In the genomic region with DNA sequence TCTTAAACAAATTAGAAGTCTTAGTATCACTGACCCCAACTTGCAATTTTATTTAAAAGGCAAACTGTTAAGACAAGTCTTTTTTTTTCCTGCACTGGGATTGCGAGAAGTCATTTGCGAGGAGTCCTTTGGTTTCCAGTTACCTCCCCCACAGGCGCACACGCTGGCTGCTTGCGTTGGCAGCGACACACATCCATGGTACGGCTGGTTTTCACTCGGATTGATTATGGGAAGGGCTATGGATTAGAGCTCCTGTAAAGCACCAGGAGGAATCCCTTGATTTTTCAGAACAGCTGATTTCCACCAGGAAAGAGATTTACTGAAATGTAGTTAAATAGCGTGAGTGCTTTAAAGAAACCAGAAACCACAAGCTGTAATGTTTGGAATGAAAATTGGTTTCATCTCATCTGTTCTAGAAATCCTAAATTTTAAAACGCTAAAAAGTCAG, we compare ENCODE assay signal across 1 cellular context.
TF ChIP-seq lines count a peak whose summit lies in the region.

No MANE protein-coding gene starts in this region.

TF ChIP-seq in GM12878, 131 proteins besides CTCF, POLR2A, EP300 and RAD21:
- TF ChIP-seq, protein P1, sequence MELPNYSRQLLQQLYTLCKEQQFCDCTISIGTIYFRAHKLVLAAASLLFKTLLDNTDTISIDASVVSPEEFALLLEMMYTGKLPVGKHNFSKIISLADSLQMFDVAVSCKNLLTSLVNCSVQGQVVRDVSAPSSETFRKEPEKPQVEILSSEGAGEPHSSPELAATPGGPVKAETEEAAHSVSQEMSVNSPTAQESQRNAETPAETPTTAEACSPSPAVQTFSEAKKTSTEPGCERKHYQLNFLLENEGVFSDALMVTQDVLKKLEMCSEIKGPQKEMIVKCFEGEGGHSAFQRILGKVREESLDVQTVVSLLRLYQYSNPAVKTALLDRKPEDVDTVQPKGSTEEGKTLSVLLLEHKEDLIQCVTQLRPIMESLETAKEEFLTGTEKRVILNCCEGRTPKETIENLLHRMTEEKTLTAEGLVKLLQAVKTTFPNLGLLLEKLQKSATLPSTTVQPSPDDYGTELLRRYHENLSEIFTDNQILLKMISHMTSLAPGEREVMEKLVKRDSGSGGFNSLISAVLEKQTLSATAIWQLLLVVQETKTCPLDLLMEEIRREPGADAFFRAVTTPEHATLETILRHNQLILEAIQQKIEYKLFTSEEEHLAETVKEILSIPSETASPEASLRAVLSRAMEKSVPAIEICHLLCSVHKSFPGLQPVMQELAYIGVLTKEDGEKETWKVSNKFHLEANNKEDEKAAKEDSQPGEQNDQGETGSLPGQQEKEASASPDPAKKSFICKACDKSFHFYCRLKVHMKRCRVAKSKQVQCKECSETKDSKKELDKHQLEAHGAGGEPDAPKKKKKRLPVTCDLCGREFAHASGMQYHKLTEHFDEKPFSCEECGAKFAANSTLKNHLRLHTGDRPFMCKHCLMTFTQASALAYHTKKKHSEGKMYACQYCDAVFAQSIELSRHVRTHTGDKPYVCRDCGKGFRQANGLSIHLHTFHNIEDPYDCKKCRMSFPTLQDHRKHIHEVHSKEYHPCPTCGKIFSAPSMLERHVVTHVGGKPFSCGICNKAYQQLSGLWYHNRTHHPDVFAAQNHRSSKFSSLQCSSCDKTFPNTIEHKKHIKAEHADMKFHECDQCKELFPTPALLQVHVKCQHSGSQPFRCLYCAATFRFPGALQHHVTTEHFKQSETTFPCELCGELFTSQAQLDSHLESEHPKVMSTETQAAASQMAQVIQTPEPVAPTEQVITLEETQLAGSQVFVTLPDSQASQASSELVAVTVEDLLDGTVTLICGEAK (IDR thresholded peaks at IDR 0.05; ENCODE audit: borderline replicate concordance), result no peak
- TF ChIP-seq, protein P2, sequence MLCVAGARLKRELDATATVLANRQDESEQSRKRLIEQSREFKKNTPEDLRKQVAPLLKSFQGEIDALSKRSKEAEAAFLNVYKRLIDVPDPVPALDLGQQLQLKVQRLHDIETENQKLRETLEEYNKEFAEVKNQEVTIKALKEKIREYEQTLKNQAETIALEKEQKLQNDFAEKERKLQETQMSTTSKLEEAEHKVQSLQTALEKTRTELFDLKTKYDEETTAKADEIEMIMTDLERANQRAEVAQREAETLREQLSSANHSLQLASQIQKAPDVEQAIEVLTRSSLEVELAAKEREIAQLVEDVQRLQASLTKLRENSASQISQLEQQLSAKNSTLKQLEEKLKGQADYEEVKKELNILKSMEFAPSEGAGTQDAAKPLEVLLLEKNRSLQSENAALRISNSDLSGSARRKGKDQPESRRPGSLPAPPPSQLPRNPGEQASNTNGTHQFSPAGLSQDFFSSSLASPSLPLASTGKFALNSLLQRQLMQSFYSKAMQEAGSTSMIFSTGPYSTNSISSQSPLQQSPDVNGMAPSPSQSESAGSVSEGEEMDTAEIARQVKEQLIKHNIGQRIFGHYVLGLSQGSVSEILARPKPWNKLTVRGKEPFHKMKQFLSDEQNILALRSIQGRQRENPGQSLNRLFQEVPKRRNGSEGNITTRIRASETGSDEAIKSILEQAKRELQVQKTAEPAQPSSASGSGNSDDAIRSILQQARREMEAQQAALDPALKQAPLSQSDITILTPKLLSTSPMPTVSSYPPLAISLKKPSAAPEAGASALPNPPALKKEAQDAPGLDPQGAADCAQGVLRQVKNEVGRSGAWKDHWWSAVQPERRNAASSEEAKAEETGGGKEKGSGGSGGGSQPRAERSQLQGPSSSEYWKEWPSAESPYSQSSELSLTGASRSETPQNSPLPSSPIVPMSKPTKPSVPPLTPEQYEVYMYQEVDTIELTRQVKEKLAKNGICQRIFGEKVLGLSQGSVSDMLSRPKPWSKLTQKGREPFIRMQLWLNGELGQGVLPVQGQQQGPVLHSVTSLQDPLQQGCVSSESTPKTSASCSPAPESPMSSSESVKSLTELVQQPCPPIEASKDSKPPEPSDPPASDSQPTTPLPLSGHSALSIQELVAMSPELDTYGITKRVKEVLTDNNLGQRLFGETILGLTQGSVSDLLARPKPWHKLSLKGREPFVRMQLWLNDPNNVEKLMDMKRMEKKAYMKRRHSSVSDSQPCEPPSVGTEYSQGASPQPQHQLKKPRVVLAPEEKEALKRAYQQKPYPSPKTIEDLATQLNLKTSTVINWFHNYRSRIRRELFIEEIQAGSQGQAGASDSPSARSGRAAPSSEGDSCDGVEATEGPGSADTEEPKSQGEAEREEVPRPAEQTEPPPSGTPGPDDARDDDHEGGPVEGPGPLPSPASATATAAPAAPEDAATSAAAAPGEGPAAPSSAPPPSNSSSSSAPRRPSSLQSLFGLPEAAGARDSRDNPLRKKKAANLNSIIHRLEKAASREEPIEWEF (IDR thresholded peaks at IDR 0.05; ENCODE audit: insufficient replicate concordance, low read depth, low read length), result no peak
- TF ChIP-seq, protein P3, sequence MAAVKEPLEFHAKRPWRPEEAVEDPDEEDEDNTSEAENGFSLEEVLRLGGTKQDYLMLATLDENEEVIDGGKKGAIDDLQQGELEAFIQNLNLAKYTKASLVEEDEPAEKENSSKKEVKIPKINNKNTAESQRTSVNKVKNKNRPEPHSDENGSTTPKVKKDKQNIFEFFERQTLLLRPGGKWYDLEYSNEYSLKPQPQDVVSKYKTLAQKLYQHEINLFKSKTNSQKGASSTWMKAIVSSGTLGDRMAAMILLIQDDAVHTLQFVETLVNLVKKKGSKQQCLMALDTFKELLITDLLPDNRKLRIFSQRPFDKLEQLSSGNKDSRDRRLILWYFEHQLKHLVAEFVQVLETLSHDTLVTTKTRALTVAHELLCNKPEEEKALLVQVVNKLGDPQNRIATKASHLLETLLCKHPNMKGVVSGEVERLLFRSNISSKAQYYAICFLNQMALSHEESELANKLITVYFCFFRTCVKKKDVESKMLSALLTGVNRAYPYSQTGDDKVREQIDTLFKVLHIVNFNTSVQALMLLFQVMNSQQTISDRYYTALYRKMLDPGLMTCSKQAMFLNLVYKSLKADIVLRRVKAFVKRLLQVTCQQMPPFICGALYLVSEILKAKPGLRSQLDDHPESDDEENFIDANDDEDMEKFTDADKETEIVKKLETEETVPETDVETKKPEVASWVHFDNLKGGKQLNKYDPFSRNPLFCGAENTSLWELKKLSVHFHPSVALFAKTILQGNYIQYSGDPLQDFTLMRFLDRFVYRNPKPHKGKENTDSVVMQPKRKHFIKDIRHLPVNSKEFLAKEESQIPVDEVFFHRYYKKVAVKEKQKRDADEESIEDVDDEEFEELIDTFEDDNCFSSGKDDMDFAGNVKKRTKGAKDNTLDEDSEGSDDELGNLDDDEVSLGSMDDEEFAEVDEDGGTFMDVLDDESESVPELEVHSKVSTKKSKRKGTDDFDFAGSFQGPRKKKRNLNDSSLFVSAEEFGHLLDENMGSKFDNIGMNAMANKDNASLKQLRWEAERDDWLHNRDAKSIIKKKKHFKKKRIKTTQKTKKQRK (IDR thresholded peaks at IDR 0.05; ENCODE audit: low read depth, low read length), result no peak
- TF ChIP-seq MYB (IDR thresholded peaks at IDR 0.05; ENCODE audit: borderline replicate concordance, low read depth, low read length) (no peak), SMAD1 (IDR thresholded peaks at IDR 0.05; ENCODE audit: low read depth, partially characterized antibody) (no peak), CREM (IDR thresholded peaks at IDR 0.05; ENCODE audit: low read depth) (no peak), FOS (IDR thresholded peaks at IDR 0.05; ENCODE audit: borderline replicate concordance, extremely low read depth, insufficient read length) (no peak), BRCA1 (IDR thresholded peaks at IDR 0.05; ENCODE audit: low read depth, low read length) (no peak), HCFC1 (IDR thresholded peaks at IDR 0.05; ENCODE audit: low read length) (no peak), STAT1 (conservative IDR thresholded peaks at IDR 0.05) (no peak), NFXL1 (IDR thresholded peaks at IDR 0.05; ENCODE audit: borderline replicate concordance) (no peak), NR2F1 (conservative IDR thresholded peaks at IDR 0.05) (no peak), SP1 (IDR thresholded peaks at IDR 0.05; ENCODE audit: low read depth, low read length) (no peak), CEBPB (IDR thresholded peaks at IDR 0.05; ENCODE audit: borderline replicate concordance in 1 of 2, low read depth in 2 of 2, low read length in 2 of 2) (no peak), TAF1 (IDR thresholded peaks at IDR 0.05; ENCODE audit: borderline replicate concordance, low read depth, low read length) (no peak), IKZF2 (IDR thresholded peaks at IDR 0.05) (no peak), ASH2L (IDR thresholded peaks at IDR 0.05; ENCODE audit: borderline replicate concordance, low read depth) (no peak), SRF (IDR thresholded peaks at IDR 0.05; ENCODE audit: low read depth in 2 of 2, low read length in 2 of 2) (no peak)
- TF ChIP-seq, protein P4, sequence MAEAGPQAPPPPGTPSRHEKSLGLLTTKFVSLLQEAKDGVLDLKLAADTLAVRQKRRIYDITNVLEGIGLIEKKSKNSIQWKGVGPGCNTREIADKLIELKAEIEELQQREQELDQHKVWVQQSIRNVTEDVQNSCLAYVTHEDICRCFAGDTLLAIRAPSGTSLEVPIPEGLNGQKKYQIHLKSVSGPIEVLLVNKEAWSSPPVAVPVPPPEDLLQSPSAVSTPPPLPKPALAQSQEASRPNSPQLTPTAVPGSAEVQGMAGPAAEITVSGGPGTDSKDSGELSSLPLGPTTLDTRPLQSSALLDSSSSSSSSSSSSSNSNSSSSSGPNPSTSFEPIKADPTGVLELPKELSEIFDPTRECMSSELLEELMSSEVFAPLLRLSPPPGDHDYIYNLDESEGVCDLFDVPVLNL (IDR thresholded peaks at IDR 0.05; ENCODE audit: low read depth, low read length), result no peak
- TF ChIP-seq, protein P5, sequence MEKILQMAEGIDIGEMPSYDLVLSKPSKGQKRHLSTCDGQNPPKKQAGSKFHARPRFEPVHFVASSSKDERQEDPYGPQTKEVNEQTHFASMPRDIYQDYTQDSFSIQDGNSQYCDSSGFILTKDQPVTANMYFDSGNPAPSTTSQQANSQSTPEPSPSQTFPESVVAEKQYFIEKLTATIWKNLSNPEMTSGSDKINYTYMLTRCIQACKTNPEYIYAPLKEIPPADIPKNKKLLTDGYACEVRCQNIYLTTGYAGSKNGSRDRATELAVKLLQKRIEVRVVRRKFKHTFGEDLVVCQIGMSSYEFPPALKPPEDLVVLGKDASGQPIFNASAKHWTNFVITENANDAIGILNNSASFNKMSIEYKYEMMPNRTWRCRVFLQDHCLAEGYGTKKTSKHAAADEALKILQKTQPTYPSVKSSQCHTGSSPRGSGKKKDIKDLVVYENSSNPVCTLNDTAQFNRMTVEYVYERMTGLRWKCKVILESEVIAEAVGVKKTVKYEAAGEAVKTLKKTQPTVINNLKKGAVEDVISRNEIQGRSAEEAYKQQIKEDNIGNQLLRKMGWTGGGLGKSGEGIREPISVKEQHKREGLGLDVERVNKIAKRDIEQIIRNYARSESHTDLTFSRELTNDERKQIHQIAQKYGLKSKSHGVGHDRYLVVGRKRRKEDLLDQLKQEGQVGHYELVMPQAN (conservative IDR thresholded peaks at IDR 0.05), result no peak
